1 cellular context compared by ENCODE assay signal in genomic region chr9:90827181-90827866, GRCh38.
A peak's percentile ranks its signal among the peaks of the same experiment; 100 is the strongest.
TF ChIP-seq lines count a peak whose summit lies in the region.

No MANE protein-coding gene starts in this region.

TF ChIP-seq in GM12878, 131 proteins besides CTCF, POLR2A, EP300 and RAD21 (continued from another document):
- TF ChIP-seq POLR2AphosphoS5 (IDR thresholded peaks at IDR 0.05; ENCODE audit: low read length) (peak; percentile 55), TAF1 (IDR thresholded peaks at IDR 0.05; ENCODE audit: borderline replicate concordance, low read depth, low read length) (peak; percentile 39; the same call in 1 of the 2 replicates), IKZF2 (IDR thresholded peaks at IDR 0.05) (peak; percentile 93 to 94), CBFB (IDR thresholded peaks at IDR 0.05; ENCODE audit: low read depth) (peak; percentile 56; the same call in 1 of the 2 replicates), BRCA1 (IDR thresholded peaks at IDR 0.05; ENCODE audit: low read depth, low read length) (no peak), YY1 (IDR thresholded peaks at IDR 0.05; ENCODE audit: low read depth, low read length) (peak; percentile 54), RAD51 (IDR thresholded peaks at IDR 0.05) (no peak), EED (IDR thresholded peaks at IDR 0.05; ENCODE audit: low read depth) (peak; percentile 98), BCL11A (IDR thresholded peaks at IDR 0.05; ENCODE audit: low read depth, low read length) (peak; percentile 94)
- TF ChIP-seq, protein P1, sequence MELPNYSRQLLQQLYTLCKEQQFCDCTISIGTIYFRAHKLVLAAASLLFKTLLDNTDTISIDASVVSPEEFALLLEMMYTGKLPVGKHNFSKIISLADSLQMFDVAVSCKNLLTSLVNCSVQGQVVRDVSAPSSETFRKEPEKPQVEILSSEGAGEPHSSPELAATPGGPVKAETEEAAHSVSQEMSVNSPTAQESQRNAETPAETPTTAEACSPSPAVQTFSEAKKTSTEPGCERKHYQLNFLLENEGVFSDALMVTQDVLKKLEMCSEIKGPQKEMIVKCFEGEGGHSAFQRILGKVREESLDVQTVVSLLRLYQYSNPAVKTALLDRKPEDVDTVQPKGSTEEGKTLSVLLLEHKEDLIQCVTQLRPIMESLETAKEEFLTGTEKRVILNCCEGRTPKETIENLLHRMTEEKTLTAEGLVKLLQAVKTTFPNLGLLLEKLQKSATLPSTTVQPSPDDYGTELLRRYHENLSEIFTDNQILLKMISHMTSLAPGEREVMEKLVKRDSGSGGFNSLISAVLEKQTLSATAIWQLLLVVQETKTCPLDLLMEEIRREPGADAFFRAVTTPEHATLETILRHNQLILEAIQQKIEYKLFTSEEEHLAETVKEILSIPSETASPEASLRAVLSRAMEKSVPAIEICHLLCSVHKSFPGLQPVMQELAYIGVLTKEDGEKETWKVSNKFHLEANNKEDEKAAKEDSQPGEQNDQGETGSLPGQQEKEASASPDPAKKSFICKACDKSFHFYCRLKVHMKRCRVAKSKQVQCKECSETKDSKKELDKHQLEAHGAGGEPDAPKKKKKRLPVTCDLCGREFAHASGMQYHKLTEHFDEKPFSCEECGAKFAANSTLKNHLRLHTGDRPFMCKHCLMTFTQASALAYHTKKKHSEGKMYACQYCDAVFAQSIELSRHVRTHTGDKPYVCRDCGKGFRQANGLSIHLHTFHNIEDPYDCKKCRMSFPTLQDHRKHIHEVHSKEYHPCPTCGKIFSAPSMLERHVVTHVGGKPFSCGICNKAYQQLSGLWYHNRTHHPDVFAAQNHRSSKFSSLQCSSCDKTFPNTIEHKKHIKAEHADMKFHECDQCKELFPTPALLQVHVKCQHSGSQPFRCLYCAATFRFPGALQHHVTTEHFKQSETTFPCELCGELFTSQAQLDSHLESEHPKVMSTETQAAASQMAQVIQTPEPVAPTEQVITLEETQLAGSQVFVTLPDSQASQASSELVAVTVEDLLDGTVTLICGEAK (IDR thresholded peaks at IDR 0.05; ENCODE audit: borderline replicate concordance): no peak
TF ChIP-seq in GM12878: peak in this region for 36.
